ENCODE assay signal across 1 cellular context in genomic region chr12:94148841-94149780, GRCh38.
TF ChIP-seq lines count a peak whose summit lies in the region.

No MANE protein-coding gene starts in this region.

TF ChIP-seq in HepG2, 621 proteins besides CTCF, POLR2A, EP300 and RAD21 (continued from another document and continues in another):
- TF ChIP-seq, protein P1, sequence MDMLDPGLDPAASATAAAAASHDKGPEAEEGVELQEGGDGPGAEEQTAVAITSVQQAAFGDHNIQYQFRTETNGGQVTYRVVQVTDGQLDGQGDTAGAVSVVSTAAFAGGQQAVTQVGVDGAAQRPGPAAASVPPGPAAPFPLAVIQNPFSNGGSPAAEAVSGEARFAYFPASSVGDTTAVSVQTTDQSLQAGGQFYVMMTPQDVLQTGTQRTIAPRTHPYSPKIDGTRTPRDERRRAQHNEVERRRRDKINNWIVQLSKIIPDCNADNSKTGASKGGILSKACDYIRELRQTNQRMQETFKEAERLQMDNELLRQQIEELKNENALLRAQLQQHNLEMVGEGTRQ (IDR thresholded peaks at IDR 0.05; ENCODE audit: low read depth, low read length), result no peak
- TF ChIP-seq, protein P1 (CRISPR knock-in tag; IDR thresholded peaks at IDR 0.05; ENCODE audit: borderline replicate concordance), result no peak
- TF ChIP-seq HIC2 (CRISPR knock-in tag; IDR thresholded peaks at IDR 0.05; ENCODE audit: low read depth) (no peak), HIVEP1 (CRISPR knock-in tag; IDR thresholded peaks at IDR 0.05) (peak; percentile 64; the same call in 1 of the 2 replicates), ZNF616 (CRISPR knock-in tag; IDR thresholded peaks at IDR 0.05; ENCODE audit: low read depth) (no peak; the same call in 1 of the 2 replicates), ZBTB3 (CRISPR knock-in tag; IDR thresholded peaks at IDR 0.05; ENCODE audit: borderline replicate concordance, low read depth) (no peak), NFKB2 (CRISPR knock-in tag; IDR thresholded peaks at IDR 0.05; ENCODE audit: borderline replicate concordance) (peak; percentile 53; the same call in 1 of the 2 replicates), FOXA3 (CRISPR knock-in tag; IDR thresholded peaks at IDR 0.05) (no peak; the same call in 1 of the 2 replicates), POLR2AphosphoS5 (IDR thresholded peaks at IDR 0.05; ENCODE audit: low read depth, low read length) (no peak), DMAP1 (CRISPR knock-in tag; IDR thresholded peaks at IDR 0.05) (no peak), CERS6 (CRISPR knock-in tag; IDR thresholded peaks at IDR 0.05) (no peak; the same call in 1 of the 2 replicates), ZNF354B (CRISPR knock-in tag; IDR thresholded peaks at IDR 0.05) (peak; percentile 43; the same call in 1 of the 2 replicates), HMG20A (CRISPR knock-in tag; IDR thresholded peaks at IDR 0.05; ENCODE audit: borderline replicate concordance) (no peak), PHF8 (CRISPR knock-in tag; IDR thresholded peaks at IDR 0.05) (peak; percentile 68), FOXA1 (IDR thresholded peaks at IDR 0.05) (no peak), FOXA1 (CRISPR knock-in tag; IDR thresholded peaks at IDR 0.05) (peak; percentile 28; the same call in 1 of the 2 replicates), ATF4 (CRISPR knock-in tag; IDR thresholded peaks at IDR 0.05) (no peak), RFX1 (IDR thresholded peaks at IDR 0.05) (no peak), TGIF2 (CRISPR knock-in tag; IDR thresholded peaks at IDR 0.05) (peak; percentile 29; the same call in 1 of the 2 replicates), BORCS8-MEF2B (CRISPR knock-in tag; IDR thresholded peaks at IDR 0.05) (peak; percentile 86), TBL1XR1 (IDR thresholded peaks at IDR 0.05; ENCODE audit: borderline replicate concordance, low read length, partially characterized antibody) (no peak), ZNF333 (CRISPR knock-in tag; IDR thresholded peaks at IDR 0.05; ENCODE audit: borderline replicate concordance) (0 out of 2 replicates have a peak, but pooled peaks have one; percentile 25), NR1H2 (CRISPR knock-in tag; IDR thresholded peaks at IDR 0.05; ENCODE audit: borderline replicate concordance, low read depth) (no peak), BHLHE40 (IDR thresholded peaks at IDR 0.05; ENCODE audit: low read length) (0 out of 2 replicates have a peak, but pooled peaks have one; percentile 11), ZNF713 (CRISPR knock-in tag; IDR thresholded peaks at IDR 0.05) (no peak), SRSF4 (IDR thresholded peaks at IDR 0.05; ENCODE audit: low read depth, low read length, poor library complexity, severe bottlenecking) (no peak), KLF9 (CRISPR knock-in tag; IDR thresholded peaks at IDR 0.05; ENCODE audit: low read depth) (no peak), HDAC6 (IDR thresholded peaks at IDR 0.05; ENCODE audit: low read depth, low read length) (no peak), HES4 (CRISPR knock-in tag; IDR thresholded peaks at IDR 0.05; ENCODE audit: borderline replicate concordance) (no peak; the same call in 1 of the 2 replicates), ZFP82 (CRISPR knock-in tag; IDR thresholded peaks at IDR 0.05; ENCODE audit: borderline replicate concordance) (0 out of 2 replicates have a peak, but pooled peaks have one; percentile 19), NFE2 (CRISPR knock-in tag; IDR thresholded peaks at IDR 0.05) (no peak), ZBTB38 (CRISPR knock-in tag; IDR thresholded peaks at IDR 0.05) (no peak), SSRP1 (CRISPR knock-in tag; IDR thresholded peaks at IDR 0.05) (no peak), ZNF33B (CRISPR knock-in tag; IDR thresholded peaks at IDR 0.05) (no peak), KLF15 (CRISPR knock-in tag; IDR thresholded peaks at IDR 0.05; ENCODE audit: borderline replicate concordance) (no peak), ZBTB33 (CRISPR knock-in tag; IDR thresholded peaks at IDR 0.05) (peak; percentile 76), ISX (CRISPR knock-in tag; conservative IDR thresholded peaks at IDR 0.05) (no peak), GABPA (IDR thresholded peaks at IDR 0.05; ENCODE audit: low read depth, low read length) (no peak), GABPA (CRISPR knock-in tag; IDR thresholded peaks at IDR 0.05; ENCODE audit: low read depth) (no peak), ZNF329 (CRISPR knock-in tag; IDR thresholded peaks at IDR 0.05; ENCODE audit: low read depth) (0 out of 2 replicates have a peak, but pooled peaks have one; percentile 60), ZFP90 (CRISPR knock-in tag; IDR thresholded peaks at IDR 0.05; ENCODE audit: borderline replicate concordance) (no peak; the same call in 1 of the 2 replicates), BRD4 (CRISPR knock-in tag; IDR thresholded peaks at IDR 0.05) (peak; percentile 42; the same call in 1 of the 2 replicates), SOX5 (CRISPR knock-in tag; IDR thresholded peaks at IDR 0.05; ENCODE audit: borderline replicate concordance) (peak; percentile 38; the same call in 1 of the 2 replicates), ARNT (IDR thresholded peaks at IDR 0.05) (no peak), NR2F2 (IDR thresholded peaks at IDR 0.05; ENCODE audit: borderline replicate concordance, low read depth) (no peak), NKX3-1 (CRISPR knock-in tag; IDR thresholded peaks at IDR 0.05) (peak; percentile 60; the same call in 1 of the 2 replicates), KAT2B (IDR thresholded peaks at IDR 0.05; ENCODE audit: borderline replicate concordance, low read depth, low read length) (no peak), KAT7 (CRISPR knock-in tag; IDR thresholded peaks at IDR 0.05; ENCODE audit: borderline replicate concordance) (peak; percentile 76), ZFX (CRISPR knock-in tag; IDR thresholded peaks at IDR 0.05; ENCODE audit: low read depth) (peak; percentile 60), ZBTB8A (CRISPR knock-in tag; IDR thresholded peaks at IDR 0.05; ENCODE audit: borderline replicate concordance, low read depth) (no peak)
- TF ChIP-seq, protein P2, sequence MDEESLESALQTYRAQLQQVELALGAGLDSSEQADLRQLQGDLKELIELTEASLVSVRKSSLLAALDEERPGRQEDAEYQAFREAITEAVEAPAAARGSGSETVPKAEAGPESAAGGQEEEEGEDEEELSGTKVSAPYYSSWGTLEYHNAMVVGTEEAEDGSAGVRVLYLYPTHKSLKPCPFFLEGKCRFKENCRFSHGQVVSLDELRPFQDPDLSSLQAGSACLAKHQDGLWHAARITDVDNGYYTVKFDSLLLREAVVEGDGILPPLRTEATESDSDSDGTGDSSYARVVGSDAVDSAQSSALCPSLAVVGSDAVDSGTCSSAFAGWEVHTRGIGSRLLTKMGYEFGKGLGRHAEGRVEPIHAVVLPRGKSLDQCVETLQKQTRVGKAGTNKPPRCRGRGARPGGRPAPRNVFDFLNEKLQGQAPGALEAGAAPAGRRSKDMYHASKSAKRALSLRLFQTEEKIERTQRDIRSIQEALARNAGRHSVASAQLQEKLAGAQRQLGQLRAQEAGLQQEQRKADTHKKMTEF (CRISPR knock-in tag; IDR thresholded peaks at IDR 0.05), result peak; percentile 74; the same call in 1 of the 2 replicates
- TF ChIP-seq, protein P3, sequence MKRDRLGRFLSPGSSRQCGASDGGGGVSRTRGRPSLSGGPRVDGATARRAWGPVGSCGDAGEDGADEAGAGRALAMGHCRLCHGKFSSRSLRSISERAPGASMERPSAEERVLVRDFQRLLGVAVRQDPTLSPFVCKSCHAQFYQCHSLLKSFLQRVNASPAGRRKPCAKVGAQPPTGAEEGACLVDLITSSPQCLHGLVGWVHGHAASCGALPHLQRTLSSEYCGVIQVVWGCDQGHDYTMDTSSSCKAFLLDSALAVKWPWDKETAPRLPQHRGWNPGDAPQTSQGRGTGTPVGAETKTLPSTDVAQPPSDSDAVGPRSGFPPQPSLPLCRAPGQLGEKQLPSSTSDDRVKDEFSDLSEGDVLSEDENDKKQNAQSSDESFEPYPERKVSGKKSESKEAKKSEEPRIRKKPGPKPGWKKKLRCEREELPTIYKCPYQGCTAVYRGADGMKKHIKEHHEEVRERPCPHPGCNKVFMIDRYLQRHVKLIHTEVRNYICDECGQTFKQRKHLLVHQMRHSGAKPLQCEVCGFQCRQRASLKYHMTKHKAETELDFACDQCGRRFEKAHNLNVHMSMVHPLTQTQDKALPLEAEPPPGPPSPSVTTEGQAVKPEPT (CRISPR knock-in tag; IDR thresholded peaks at IDR 0.05; ENCODE audit: low read depth), result no peak; the same call in 1 of the 2 replicates
- TF ChIP-seq, protein P4, sequence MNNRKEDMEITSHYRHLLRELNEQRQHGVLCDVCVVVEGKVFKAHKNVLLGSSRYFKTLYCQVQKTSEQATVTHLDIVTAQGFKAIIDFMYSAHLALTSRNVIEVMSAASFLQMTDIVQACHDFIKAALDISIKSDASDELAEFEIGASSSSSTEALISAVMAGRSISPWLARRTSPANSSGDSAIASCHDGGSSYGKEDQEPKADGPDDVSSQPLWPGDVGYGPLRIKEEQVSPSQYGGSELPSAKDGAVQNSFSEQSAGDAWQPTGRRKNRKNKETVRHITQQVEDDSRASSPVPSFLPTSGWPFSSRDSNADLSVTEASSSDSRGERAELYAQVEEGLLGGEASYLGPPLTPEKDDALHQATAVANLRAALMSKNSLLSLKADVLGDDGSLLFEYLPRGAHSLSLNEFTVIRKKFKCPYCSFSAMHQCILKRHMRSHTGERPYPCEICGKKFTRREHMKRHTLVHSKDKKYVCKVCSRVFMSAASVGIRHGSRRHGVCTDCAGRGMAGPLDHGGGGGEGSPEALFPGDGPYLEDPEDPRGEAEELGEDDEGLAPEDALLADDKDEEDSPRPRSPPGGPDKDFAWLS (CRISPR knock-in tag; IDR thresholded peaks at IDR 0.05; ENCODE audit: borderline replicate concordance), result 0 out of 2 replicates have a peak, but pooled peaks have one; percentile 66
- TF ChIP-seq, protein P5, sequence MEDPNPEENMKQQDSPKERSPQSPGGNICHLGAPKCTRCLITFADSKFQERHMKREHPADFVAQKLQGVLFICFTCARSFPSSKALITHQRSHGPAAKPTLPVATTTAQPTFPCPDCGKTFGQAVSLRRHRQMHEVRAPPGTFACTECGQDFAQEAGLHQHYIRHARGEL (CRISPR knock-in tag; IDR thresholded peaks at IDR 0.05), result no peak
